Comparison of ENCODE assay signal across 1 cellular context in the genomic region with DNA sequence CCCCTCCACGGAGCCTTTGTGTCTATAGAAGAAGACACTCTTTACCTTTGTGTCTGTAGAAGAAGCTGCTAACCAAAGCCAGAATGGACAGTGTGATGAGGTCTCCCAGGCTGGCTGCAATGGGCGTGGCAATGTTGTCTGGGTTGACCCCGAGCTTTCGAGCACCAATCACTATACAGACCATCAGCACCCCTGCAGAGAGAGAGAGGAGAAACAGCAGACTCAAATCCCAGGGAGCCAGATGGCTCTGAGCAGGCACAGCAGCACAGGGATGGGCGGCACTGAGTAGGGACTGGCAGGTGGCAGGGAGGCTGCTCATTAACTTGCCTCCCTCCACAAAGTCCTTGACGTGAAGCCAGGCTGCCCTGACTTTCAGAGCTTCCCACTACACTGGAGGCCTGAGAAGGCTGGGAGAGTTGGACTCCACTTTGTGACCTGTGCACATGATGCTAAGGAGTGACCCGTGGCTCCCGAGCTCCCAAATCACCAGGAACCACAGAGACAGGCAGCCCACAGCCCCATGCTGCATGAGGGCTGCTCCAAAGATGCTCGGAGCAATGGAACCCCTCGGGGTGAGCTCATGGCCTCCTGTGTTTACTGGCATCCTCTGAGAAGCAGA.
TF ChIP-seq lines count a peak whose summit lies in the region.

No MANE protein-coding gene starts in this region.

TF ChIP-seq in GM23338, 12 proteins besides CTCF, POLR2A, EP300 and RAD21 (continued from another document):
- TF ChIP-seq, protein P1, sequence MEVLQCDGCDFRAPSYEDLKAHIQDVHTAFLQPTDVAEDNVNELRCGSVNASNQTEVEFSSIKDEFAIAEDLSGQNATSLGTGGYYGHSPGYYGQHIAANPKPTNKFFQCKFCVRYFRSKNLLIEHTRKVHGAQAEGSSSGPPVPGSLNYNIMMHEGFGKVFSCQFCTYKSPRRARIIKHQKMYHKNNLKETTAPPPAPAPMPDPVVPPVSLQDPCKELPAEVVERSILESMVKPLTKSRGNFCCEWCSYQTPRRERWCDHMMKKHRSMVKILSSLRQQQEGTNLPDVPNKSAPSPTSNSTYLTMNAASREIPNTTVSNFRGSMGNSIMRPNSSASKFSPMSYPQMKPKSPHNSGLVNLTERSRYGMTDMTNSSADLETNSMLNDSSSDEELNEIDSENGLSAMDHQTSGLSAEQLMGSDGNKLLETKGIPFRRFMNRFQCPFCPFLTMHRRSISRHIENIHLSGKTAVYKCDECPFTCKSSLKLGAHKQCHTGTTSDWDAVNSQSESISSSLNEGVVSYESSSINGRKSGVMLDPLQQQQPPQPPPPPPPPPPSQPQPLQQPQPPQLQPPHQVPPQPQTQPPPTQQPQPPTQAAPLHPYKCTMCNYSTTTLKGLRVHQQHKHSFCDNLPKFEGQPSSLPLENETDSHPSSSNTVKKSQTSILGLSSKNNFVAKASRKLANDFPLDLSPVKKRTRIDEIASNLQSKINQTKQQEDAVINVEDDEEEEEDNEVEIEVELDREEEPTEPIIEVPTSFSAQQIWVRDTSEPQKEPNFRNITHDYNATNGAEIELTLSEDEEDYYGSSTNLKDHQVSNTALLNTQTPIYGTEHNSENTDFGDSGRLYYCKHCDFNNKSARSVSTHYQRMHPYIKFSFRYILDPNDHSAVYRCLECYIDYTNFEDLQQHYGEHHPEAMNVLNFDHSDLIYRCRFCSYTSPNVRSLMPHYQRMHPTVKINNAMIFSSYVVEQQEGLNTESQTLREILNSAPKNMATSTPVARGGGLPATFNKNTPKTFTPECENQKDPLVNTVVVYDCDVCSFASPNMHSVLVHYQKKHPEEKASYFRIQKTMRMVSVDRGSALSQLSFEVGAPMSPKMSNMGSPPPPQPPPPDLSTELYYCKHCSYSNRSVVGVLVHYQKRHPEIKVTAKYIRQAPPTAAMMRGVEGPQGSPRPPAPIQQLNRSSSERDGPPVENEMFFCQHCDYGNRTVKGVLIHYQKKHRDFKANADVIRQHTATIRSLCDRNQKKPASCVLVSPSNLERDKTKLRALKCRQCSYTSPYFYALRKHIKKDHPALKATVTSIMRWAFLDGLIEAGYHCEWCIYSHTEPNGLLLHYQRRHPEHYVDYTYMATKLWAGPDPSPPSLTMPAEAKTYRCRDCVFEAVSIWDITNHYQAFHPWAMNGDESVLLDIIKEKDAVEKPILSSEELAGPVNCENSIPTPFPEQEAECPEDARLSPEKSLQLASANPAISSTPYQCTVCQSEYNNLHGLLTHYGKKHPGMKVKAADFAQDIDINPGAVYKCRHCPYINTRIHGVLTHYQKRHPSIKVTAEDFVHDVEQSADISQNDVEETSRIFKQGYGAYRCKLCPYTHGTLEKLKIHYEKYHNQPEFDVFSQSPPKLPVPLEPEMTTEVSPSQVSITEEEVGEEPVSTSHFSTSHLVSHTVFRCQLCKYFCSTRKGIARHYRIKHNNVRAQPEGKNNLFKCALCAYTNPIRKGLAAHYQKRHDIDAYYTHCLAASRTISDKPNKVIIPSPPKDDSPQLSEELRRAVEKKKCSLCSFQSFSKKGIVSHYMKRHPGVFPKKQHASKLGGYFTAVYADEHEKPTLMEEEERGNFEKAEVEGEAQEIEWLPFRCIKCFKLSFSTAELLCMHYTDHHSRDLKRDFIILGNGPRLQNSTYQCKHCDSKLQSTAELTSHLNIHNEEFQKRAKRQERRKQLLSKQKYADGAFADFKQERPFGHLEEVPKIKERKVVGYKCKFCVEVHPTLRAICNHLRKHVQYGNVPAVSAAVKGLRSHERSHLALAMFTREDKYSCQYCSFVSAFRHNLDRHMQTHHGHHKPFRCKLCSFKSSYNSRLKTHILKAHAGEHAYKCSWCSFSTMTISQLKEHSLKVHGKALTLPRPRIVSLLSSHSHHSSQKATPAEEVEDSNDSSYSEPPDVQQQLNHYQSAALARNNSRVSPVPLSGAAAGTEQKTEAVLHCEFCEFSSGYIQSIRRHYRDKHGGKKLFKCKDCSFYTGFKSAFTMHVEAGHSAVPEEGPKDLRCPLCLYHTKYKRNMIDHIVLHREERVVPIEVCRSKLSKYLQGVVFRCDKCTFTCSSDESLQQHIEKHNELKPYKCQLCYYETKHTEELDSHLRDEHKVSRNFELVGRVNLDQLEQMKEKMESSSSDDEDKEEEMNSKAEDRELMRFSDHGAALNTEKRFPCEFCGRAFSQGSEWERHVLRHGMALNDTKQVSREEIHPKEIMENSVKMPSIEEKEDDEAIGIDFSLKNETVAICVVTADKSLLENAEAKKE (CRISPR knock-in tag; IDR thresholded peaks at IDR 0.05), result no peak
- no peak for TF ChIP-seq ZNF331 (CRISPR knock-in tag; IDR thresholded peaks at IDR 0.05; ENCODE audit: low read depth)
- TF ChIP-seq POLR2AphosphoS5 (IDR thresholded peaks at IDR 0.05; ENCODE audit: low read depth), result no peak
- no peak for TF ChIP-seq STAT1 (IDR thresholded peaks at IDR 0.05; ENCODE audit: unreplicated experiment)
